In genomic region chr9:133428579-133429215, GRCh38 we compare ENCODE assay signal across 1 cellular context.
A peak's percentile ranks its signal among the peaks of the same experiment; 100 is the strongest.
TF ChIP-seq lines count a peak whose summit lies in the region.

No MANE protein-coding gene starts in this region.

TF ChIP-seq in K562, 482 proteins besides CTCF, POLR2A, EP300 and RAD21:
- TF ChIP-seq EGR1 (conservative IDR thresholded peaks at IDR 0.05) (no peak), ZNF274 (IDR thresholded peaks at IDR 0.05; ENCODE audit: borderline replicate concordance, low read depth, low read length) (no peak), CREB1 (IDR thresholded peaks at IDR 0.05) (no peak), CREB1 (CRISPR knock-in tag; IDR thresholded peaks at IDR 0.05) (no peak), ZNF280A (IDR thresholded peaks at IDR 0.05; ENCODE audit: low read depth, partially characterized antibody) (no peak), ZNF76 (CRISPR knock-in tag; IDR thresholded peaks at IDR 0.05; ENCODE audit: borderline replicate concordance) (no peak), ZKSCAN1 (IDR thresholded peaks at IDR 0.05; ENCODE audit: low read depth, low read length) (no peak), ZNF174 (CRISPR knock-in tag; IDR thresholded peaks at IDR 0.05) (no peak), ZNF766 (CRISPR knock-in tag; conservative IDR thresholded peaks at IDR 0.05) (no peak), SMARCB1 (IDR thresholded peaks at IDR 0.05; ENCODE audit: insufficient read length, low read depth) (no peak), E2F6 (IDR thresholded peaks at IDR 0.05; ENCODE audit: borderline replicate concordance in 1 of 2, extremely low read depth in 1 of 2, insufficient read depth in 1 of 2, insufficient read length in 1 of 2, low read depth in 1 of 2, low read length in 1 of 2, poor library complexity in 1 of 2, severe bottlenecking in 1 of 2) (peak; percentile 45 to 88), ZFP30 (CRISPR knock-in tag; IDR thresholded peaks at IDR 0.05; ENCODE audit: borderline replicate concordance) (no peak), POU5F1 (IDR thresholded peaks at IDR 0.05; ENCODE audit: borderline replicate concordance, low read depth, low read length, partially characterized antibody) (no peak), CXXC5 (CRISPR knock-in tag; IDR thresholded peaks at IDR 0.05) (0 out of 2 replicates have a peak, but pooled peaks have one; percentile 22), KLF10 (CRISPR knock-in tag; IDR thresholded peaks at IDR 0.05) (no peak), HNRNPK (IDR thresholded peaks at IDR 0.05; ENCODE audit: low read depth, low read length, poor library complexity, severe bottlenecking) (peak; percentile 25), VEZF1 (CRISPR knock-in tag; IDR thresholded peaks at IDR 0.05) (0 out of 2 replicates have a peak, but pooled peaks have one; percentile 9), KAT7 (CRISPR knock-in tag; IDR thresholded peaks at IDR 0.05; ENCODE audit: borderline replicate concordance) (no peak), ZBTB7A (IDR thresholded peaks at IDR 0.05; ENCODE audit: borderline replicate concordance, control insufficient read depth, low read depth, low read length) (peak; percentile 51; the same call in 1 of the 2 replicates), RBM34 (IDR thresholded peaks at IDR 0.05; ENCODE audit: borderline replicate concordance, insufficient read depth, low read length) (no peak), XRCC4 (IDR thresholded peaks at IDR 0.05; ENCODE audit: extremely low read depth, insufficient read depth, insufficient read length) (no peak), DLX4 (CRISPR knock-in tag; IDR thresholded peaks at IDR 0.05) (no peak), SIX5 (IDR thresholded peaks at IDR 0.05; ENCODE audit: borderline replicate concordance in 1 of 2, insufficient read depth in 1 of 2, low read depth in 1 of 2, low read length in 2 of 2) (no peak), CEBPB (tag; IDR thresholded peaks at IDR 0.05) (no peak), ZNF232 (CRISPR knock-in tag; IDR thresholded peaks at IDR 0.05) (no peak), ARID1B (IDR thresholded peaks at IDR 0.05) (no peak), ZBTB43 (CRISPR knock-in tag; IDR thresholded peaks at IDR 0.05) (no peak), KLF13 (tag; IDR thresholded peaks at IDR 0.05; ENCODE audit: borderline replicate concordance, low read depth) (no peak), NCOA4 (IDR thresholded peaks at IDR 0.05; ENCODE audit: partially characterized antibody) (no peak), PCBP1 (IDR thresholded peaks at IDR 0.05; ENCODE audit: low read depth, low read length, poor library complexity, severe bottlenecking) (peak; percentile 47), DEAF1 (CRISPR knock-in tag; IDR thresholded peaks at IDR 0.05) (no peak), MECOM (CRISPR knock-in tag; IDR thresholded peaks at IDR 0.05) (no peak), STAT5B (CRISPR knock-in tag; IDR thresholded peaks at IDR 0.05) (no peak), HLTF (IDR thresholded peaks at IDR 0.05) (no peak), E2F8 (IDR thresholded peaks at IDR 0.05; ENCODE audit: low read depth, partially characterized antibody) (no peak), USF2 (CRISPR knock-in tag; IDR thresholded peaks at IDR 0.05) (peak; percentile 20; the same call in 1 of the 2 replicates), TFAP4 (CRISPR knock-in tag; IDR thresholded peaks at IDR 0.05; ENCODE audit: borderline replicate concordance) (no peak), CREBBP (IDR thresholded peaks at IDR 0.05; ENCODE audit: low read depth, low read length) (no peak), BCL6 (CRISPR knock-in tag; IDR thresholded peaks at IDR 0.05) (no peak)
